In the genomic region with DNA sequence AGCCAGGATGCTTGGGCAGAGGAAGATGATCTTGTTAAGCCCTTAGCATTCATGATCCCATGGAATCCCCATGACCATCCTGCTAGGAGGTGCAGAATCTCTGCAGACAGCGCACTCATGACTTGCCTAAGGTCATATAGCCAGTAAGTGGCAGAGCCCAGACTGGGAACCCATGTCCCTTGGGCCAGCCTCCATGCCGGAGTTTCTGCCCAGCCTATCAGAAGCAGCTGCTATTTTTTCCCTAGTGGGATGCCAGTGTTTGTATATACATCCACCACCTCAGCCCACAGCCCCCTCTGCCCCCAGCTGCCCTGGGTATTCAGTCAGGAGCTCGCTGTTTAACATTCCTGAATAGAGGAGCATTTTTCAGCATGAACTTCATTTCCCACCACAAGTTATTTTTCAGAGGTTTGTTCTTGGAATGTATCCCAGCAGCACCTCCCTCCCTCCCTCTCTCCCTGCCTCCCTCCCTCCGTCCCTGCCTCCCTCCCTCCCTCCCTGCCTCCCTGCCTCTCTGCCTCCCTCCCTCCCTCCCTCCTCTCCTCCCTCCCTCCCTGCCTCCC, we compare ENCODE assay signal across 8 cellular contexts. TPM values are rescaled to one million over a fixed set of nuclear protein-coding genes. Genes with fewer than 3 reads are reported as not detected.
DNase-seq lines count a peak whose midpoint lies in the region; ATAC-seq and TF ChIP-seq lines count a peak whose summit lies in the region.

No MANE protein-coding gene starts in this region.

- no peaks in the 10 kb centered on the region for H3K36me3 ChIP-seq in CD4-positive, CD25-positive, alpha-beta regulatory T cell (ENCODE audit: control insufficient read depth, insufficient read depth, low read length)
- peaks cover 0 to 10% of the 10 kb centered on the region in 2 donors for H3K36me3 ChIP-seq in esophagus (ENCODE audit: control insufficient read depth in 2 of 2, insufficient read depth in 2 of 2, low read length in 1 of 2)

- ATAC-seq in CD4-positive, CD25-positive, alpha-beta regulatory T cell (ENCODE audit: low read depth in 2 of 2) = no peak
- ATAC-seq in GM18517 (IDR thresholded peaks at IDR 0.05; ENCODE audit: unreplicated experiment) (no peak), GM19455 (IDR thresholded peaks at IDR 0.05; ENCODE audit: unreplicated experiment) (no peak), GM18511 (IDR thresholded peaks at IDR 0.05; ENCODE audit: unreplicated experiment) (no peak)
- no peak for ATAC-seq in activated CD4-positive, alpha-beta T cell treated with anti-CD3 and anti-CD28 coated beads for 36 hours

- no peaks in the 10 kb centered on the region for H3K9me3 ChIP-seq in CD4-positive, CD25-positive, alpha-beta regulatory T cell (ENCODE audit: control insufficient read depth in 2 of 2, low read length in 2 of 2)
- H3K9me3 ChIP-seq in esophagus (ENCODE audit: control insufficient read depth in 2 of 2, insufficient read depth in 1 of 2, low read depth in 1 of 2, low read length in 1 of 2) = no peaks in the 10 kb centered on the region

- peaks cover 11 to 88% (median 36%) of the 10 kb centered on the region in 4 donors for H3K4me1 Mint-ChIP-seq in CD4-positive, CD25-positive, alpha-beta regulatory T cell
- H3K4me1 Mint-ChIP-seq in progenitor cell of endocrine pancreas (ENCODE audit: low read depth) = peaks cover 15% of the 10 kb centered on the region
- peaks cover 54% of the 10 kb centered on the region for H3K4me1 Mint-ChIP-seq in activated CD4-positive, alpha-beta T cell treated with anti-CD3 and anti-CD28 coated beads for 36 hours

- H3K4me3 ChIP-seq in CD4-positive, CD25-positive, alpha-beta regulatory T cell (ENCODE audit: low read depth, low read length) = no peak overlapping the region
- no peak overlapping the region for H3K4me3 ChIP-seq in esophagus (ENCODE audit: low read depth in 1 of 2, low read length in 2 of 2)

- no peaks in the 10 kb centered on the region for H3K27me3 Mint-ChIP-seq in CD4-positive, CD25-positive, alpha-beta regulatory T cell
- H3K27me3 Mint-ChIP-seq in progenitor cell of endocrine pancreas = no peaks in the 10 kb centered on the region
- H3K27me3 Mint-ChIP-seq in activated CD4-positive, alpha-beta T cell treated with anti-CD3 and anti-CD28 coated beads for 36 hours = no peaks in the 10 kb centered on the region

- no peak for DNase-seq in CD4-positive, CD25-positive, alpha-beta regulatory T cell
- peak; percentile 83 for DNase-seq in NCI-H69 (lab: John Stamatoyannopoulos, UW)
- no peak for DNase-seq in progenitor cell of endocrine pancreas (ENCODE audit: low spot score, unreplicated experiment)
- DNase-seq in activated CD4-positive, alpha-beta T cell treated with anti-CD3 and anti-CD28 coated beads for 36 hours = no peak

- H3K36me3 Mint-ChIP-seq in CD4-positive, CD25-positive, alpha-beta regulatory T cell = no peaks in the 10 kb centered on the region
- H3K36me3 Mint-ChIP-seq in progenitor cell of endocrine pancreas (ENCODE audit: insufficient read depth) = no peaks in the 10 kb centered on the region
- peaks cover 7% of the 10 kb centered on the region for H3K36me3 Mint-ChIP-seq in activated CD4-positive, alpha-beta T cell treated with anti-CD3 and anti-CD28 coated beads for 36 hours (ENCODE audit: low read depth)

- intact Hi-C loops in activated CD4-positive, alpha-beta T cell treated with anti-CD3 and anti-CD28 coated beads for 36 hours (cut with DNase I, micrococcal nuclease) = loop anchor here in 1 of 2 experiments (10.0 kb wide), 1 partner anchor 58 kb away; no protein-coding TSS in a partner anchor

- CTCF ChIA-PET in activated CD4-positive, alpha-beta T cell treated with anti-CD3 and anti-CD28 coated beads for 36 hours (lab: Charles Lee) = interaction anchor here (1.0 to 1.2 kb wide), 2 partner anchors 11 kb away, joined by 4 to 6 read pairs; no protein-coding TSS in a partner anchor

- POLR2A ChIA-PET in activated CD4-positive, alpha-beta T cell treated with anti-CD3 and anti-CD28 coated beads for 36 hours (lab: Charles Lee) = interaction anchor here (0.5 kb wide), 1 partner anchor 118 kb away, joined by 6 read pairs; no protein-coding TSS in a partner anchor

- H3K9me3 Mint-ChIP-seq in CD4-positive, CD25-positive, alpha-beta regulatory T cell = no peaks in the 10 kb centered on the region
- no peaks in the 10 kb centered on the region for H3K9me3 Mint-ChIP-seq in progenitor cell of endocrine pancreas (ENCODE audit: low read depth)
- no peaks in the 10 kb centered on the region for H3K9me3 Mint-ChIP-seq in activated CD4-positive, alpha-beta T cell treated with anti-CD3 and anti-CD28 coated beads for 36 hours (ENCODE audit: low read depth)

- no peaks in the 10 kb centered on the region for H3K27me3 ChIP-seq in CD4-positive, CD25-positive, alpha-beta regulatory T cell (ENCODE audit: control insufficient read depth, insufficient read depth, low read length)
- H3K27me3 ChIP-seq in esophagus (ENCODE audit: control insufficient read depth in 1 of 2, insufficient read depth in 2 of 2, low read length in 2 of 2) = no peaks in the 10 kb centered on the region

- peak overlapping the region; percentile 26 to 87 (median 51) for H3K27ac Mint-ChIP-seq in CD4-positive, CD25-positive, alpha-beta regulatory T cell
- H3K27ac Mint-ChIP-seq in progenitor cell of endocrine pancreas = peak overlapping the region; percentile 52
- no peak overlapping the region for H3K27ac Mint-ChIP-seq in activated CD4-positive, alpha-beta T cell treated with anti-CD3 and anti-CD28 coated beads for 36 hours

- 47 to 52% methylated on average over 4 of the region's 4 CpGs for WGBS in esophagus, 2 donors

- peak overlapping the region; percentile 56 for H3K27ac ChIP-seq in CD4-positive, CD25-positive, alpha-beta regulatory T cell (ENCODE audit: insufficient read depth, low read length, poor library complexity, severe bottlenecking)
- peak overlapping the region; percentile 38 to 61 for H3K27ac ChIP-seq in esophagus (ENCODE audit: low read depth in 2 of 2, low read length in 1 of 2)

- TF ChIP-seq CTCF in progenitor cell of endocrine pancreas (IDR thresholded peaks at IDR 0.05; ENCODE audit: unreplicated experiment) = peak; percentile 2

- H3K4me3 Mint-ChIP-seq in CD4-positive, CD25-positive, alpha-beta regulatory T cell = no peak overlapping the region
- H3K4me3 Mint-ChIP-seq in progenitor cell of endocrine pancreas (ENCODE audit: low read depth) = no peak overlapping the region
- no peak overlapping the region for H3K4me3 Mint-ChIP-seq in activated CD4-positive, alpha-beta T cell treated with anti-CD3 and anti-CD28 coated beads for 36 hours

- peaks cover 49% of the 10 kb centered on the region for H3K4me1 ChIP-seq in CD4-positive, CD25-positive, alpha-beta regulatory T cell (ENCODE audit: control insufficient read depth, insufficient read depth, low read length, poor library complexity, severe bottlenecking)
- peaks cover under 1 to 20% of the 10 kb centered on the region in 2 donors for H3K4me1 ChIP-seq in esophagus (ENCODE audit: control insufficient read depth in 2 of 2, insufficient read depth in 2 of 2, low read length in 1 of 2)

RNA-seq across cellular contexts. Expression of a gene that starts 34.4 kb away (rescaled TPM):
- 0.81 TPM for total RNA-seq in CD4-positive, CD25-positive, alpha-beta regulatory T cell
- under 1 TPM in 1 of 4 donors, not detected in 3; 0.06 TPM for polyA plus RNA-seq in CD4-positive, CD25-positive, alpha-beta regulatory T cell
- polyA plus RNA-seq in esophagus = 1 to 10 TPM in 1 of 2 donors, under 1 TPM in 1; 0.73 to 1.4 TPM
- 0.75 and 0.79 TPM in 2 replicates for total RNA-seq in progenitor cell of endocrine pancreas
- under 1 TPM; 0.65 to 0.80 TPM for total RNA-seq in activated CD4-positive, alpha-beta T cell treated with anti-CD3 and anti-CD28 coated beads for 36 hours
